ENCODE assay signal across 23 cellular contexts in genomic region chr17:63525190-63525946, GRCh38. TPM values are rescaled to one million over a fixed set of nuclear protein-coding genes. Genes with fewer than 3 reads are reported as not detected.
DNase-seq lines count a peak whose midpoint lies in the region; ATAC-seq and TF ChIP-seq lines count a peak whose summit lies in the region.
"Had no signal": no experiment of that assay in that cellular context is flagged by ENCODE, and none has a peak within 500 bp of the region (broad histone marks: within the 10 kb centered on the region; RNA-seq: fewer than 3 reads in every experiment).

No MANE protein-coding gene starts in this region.

- H3K18ac ChIP-seq in H9 (ENCODE audit: insufficient read length, low read depth, low read length) (no peak overlapping the region), mesendoderm (ENCODE audit: low read length) (no peak overlapping the region)

- no peaks in the 10 kb centered on the region for H3K36me3 ChIP-seq in mesendoderm (ENCODE audit: control insufficient read depth, insufficient read depth, low read length)
- H3K36me3 ChIP-seq: BE2C had no signal

- no peak overlapping the region for H3K56ac ChIP-seq in H9 (ENCODE audit: insufficient read length, low read depth, low read length)
- H3K56ac ChIP-seq in mesendoderm (ENCODE audit: low read length) = no peak overlapping the region

- H3K4ac ChIP-seq in H9 (ENCODE audit: low read depth, low read length) = no peak overlapping the region
- no peak overlapping the region for H3K4ac ChIP-seq in mesendoderm (ENCODE audit: low read depth, low read length)

- H2BK12ac ChIP-seq in H9 (ENCODE audit: insufficient read length, low read depth, low read length) = no peak overlapping the region

- H4K8ac ChIP-seq in H9 (replicated peaks; ENCODE audit: insufficient read length, low read depth, low read length) (no peak overlapping the region), mesendoderm (ENCODE audit: low read depth, low read length) (no peak overlapping the region)

- no peak overlapping the region for H3K4me3 ChIP-seq in mesendoderm (ENCODE audit: low read length)
- H3K4me3 ChIP-seq: GM12878, GM23338, K562 had no signal

- H3K4me2 ChIP-seq in H9 (ENCODE audit: insufficient read depth, insufficient read length, low read length) = no peak overlapping the region
- no peak overlapping the region for H3K4me2 ChIP-seq in mesendoderm (ENCODE audit: low read length)
- H3K4me2 ChIP-seq: GM23338 had no signal

- DNase-seq in NCI-H187 treated with DMSO at 0.1 percent for 48 hours (lab: John Stamatoyannopoulos, UW) (peak; percentile 35), NCI-H187 (lab: John Stamatoyannopoulos, UW) (no peak), H9 (no peak), NCI-H82 (lab: John Stamatoyannopoulos, UW) (peak; percentile 81), mesendoderm (peak; percentile 13), NCI-H345 treated with DMSO at 0.1 percent for 48 hours (lab: John Stamatoyannopoulos, UW; ENCODE audit: unreplicated experiment) (no peak), NCI-H2029 treated with DMSO at 0.1 percent for 48 hours (lab: John Stamatoyannopoulos, UW) (no peak)
- DNase-seq: BE2C; Caco-2; CD4-positive, CD25-positive, alpha-beta regulatory T cell; DMS153; EL; NCI-H1105 treated with DMSO at 0.1 percent for 48 hours; NCI-H1694; NCI-H524 treated with DMSO at 0.1 percent for 48 hours; NK-92 treated with Interleukin-12 subunit alpha and Interleukin-12 subunit beta, amount 100 ng/mL, for 24 hours; SW 1271 had no signal

- no peak for ATAC-seq in GM21576 (IDR thresholded peaks at IDR 0.05; ENCODE audit: unreplicated experiment)
- ATAC-seq: GM12878, GM23338, K562, Right ventricle myocardium inferior had no signal

- H2AK5ac ChIP-seq in H9 (ENCODE audit: insufficient read length, low read length) = no peak overlapping the region
- no peak overlapping the region for H2AK5ac ChIP-seq in mesendoderm (ENCODE audit: low read length)

- H3K27ac ChIP-seq in H9 (ENCODE audit: insufficient read length, low read depth, low read length) (no peak overlapping the region), mesendoderm (ENCODE audit: low read depth, low read length) (no peak overlapping the region)

- H3K9me3 Mint-ChIP-seq in H9 = no peaks in the 10 kb centered on the region
- H3K9me3 Mint-ChIP-seq: GM23338 had no signal

- no peak overlapping the region for H2BK5ac ChIP-seq in H9 (ENCODE audit: insufficient read length, low read length)
- H2BK5ac ChIP-seq in mesendoderm (ENCODE audit: low read length) = no peak overlapping the region

- H3K79me1 ChIP-seq in H9 (ENCODE audit: insufficient read depth, low read depth, low read length, poor library complexity, severe bottlenecking) (no peaks in the 10 kb centered on the region), mesendoderm (ENCODE audit: low read length) (no peaks in the 10 kb centered on the region)

- H3K27me3 Mint-ChIP-seq in H9 (ENCODE audit: low read depth) = peaks cover 8% of the 10 kb centered on the region

- H3K79me2 ChIP-seq in H9 (ENCODE audit: insufficient read depth, low read length) (no peaks in the 10 kb centered on the region), mesendoderm (ENCODE audit: control insufficient read depth, insufficient read depth, low read length) (no peaks in the 10 kb centered on the region)

- no peak overlapping the region for H2BK15ac ChIP-seq in H9 (ENCODE audit: low read depth, low read length)
- H2BK15ac ChIP-seq in mesendoderm (replicated peaks; ENCODE audit: low read depth) = no peak overlapping the region

- no peaks in the 10 kb centered on the region for H3K9me3 ChIP-seq in H9 (ENCODE audit: control insufficient read depth, low read depth, low read length)
- H3K9me3 ChIP-seq: BE2C, Caco-2 had no signal

- no peak overlapping the region; the same call in 1 of the 2 replicates for H3K14ac ChIP-seq in H9 (ENCODE audit: insufficient read depth, low read length)

- no peak for TF ChIP-seq CTCF in H9 (conservative IDR thresholded peaks at IDR 0.05)

- H3K4me1 Mint-ChIP-seq in H9 = peaks cover 38 to 48% of the 10 kb centered on the region in 2 experiments

- H3K23ac ChIP-seq in H9 (ENCODE audit: insufficient read length, low read depth, low read length) = no peak overlapping the region
- H3K23ac ChIP-seq in mesendoderm (ENCODE audit: low read length) = no peak overlapping the region

- peak overlapping the region in 2 of 3 experiments; percentile 18 to 37; a peak in 1 of 7 replicates for H3K27ac Mint-ChIP-seq in H9
- H3K27ac Mint-ChIP-seq: CD4-positive, CD25-positive, alpha-beta regulatory T cell; GM23338 had no signal

- no CpG with 5 or more reads among the region's 6 CpGs for WGBS in H9 (ENCODE audit: extremely low coverage, insufficient read length, low lambda C conversion rate)
- no CpG with 5 or more reads among the region's 6 CpGs for WGBS in mesendoderm (ENCODE audit: extremely low coverage, insufficient coverage, low lambda C conversion rate)

- peaks cover 5% of the 10 kb centered on the region; the same call in 1 of the 2 replicates for H3K4me1 ChIP-seq in H9 (ENCODE audit: insufficient read depth, low read length)
- H3K4me1 ChIP-seq in mesendoderm (ENCODE audit: control insufficient read depth, low read depth, low read length) = peaks cover 4% of the 10 kb centered on the region

- no peak overlapping the region for H3K9ac ChIP-seq in H9 (ENCODE audit: extremely low read depth, insufficient read length, low read length)
- no peak overlapping the region for H3K9ac ChIP-seq in mesendoderm (ENCODE audit: low read length)

- no peak overlapping the region for H2BK20ac ChIP-seq in H9 (ENCODE audit: low read depth, low read length, poor library complexity, severe bottlenecking)

- no peak overlapping the region for H2AFZ ChIP-seq in H9 (ENCODE audit: low read length)
- H2AFZ ChIP-seq: GM23338 had no signal

- no peak overlapping the region for H2BK120ac ChIP-seq in H9 (ENCODE audit: low read depth, low read length, poor library complexity, severe bottlenecking)
- H2BK120ac ChIP-seq in mesendoderm (ENCODE audit: low read depth, low read length) = no peak overlapping the region

- no peaks in the 10 kb centered on the region for H4K20me1 ChIP-seq in H9 (ENCODE audit: control insufficient read depth, insufficient read depth, insufficient read length)

- H3K27me3 ChIP-seq in H9 (ENCODE audit: insufficient read depth, low read length) (no peaks in the 10 kb centered on the region), mesendoderm (ENCODE audit: insufficient read depth, low read length, poor library complexity) (no peaks in the 10 kb centered on the region)
- H3K27me3 ChIP-seq: BE2C had no signal

- H4K91ac ChIP-seq in H9 (ENCODE audit: insufficient read length, low read depth, low read length) = no peak overlapping the region

- H3K36me3 Mint-ChIP-seq in H9 (ENCODE audit: insufficient read depth in 1 of 3, low read depth in 3 of 3) = no peaks in the 10 kb centered on the region
- H3K36me3 Mint-ChIP-seq: CD4-positive, CD25-positive, alpha-beta regulatory T cell had no signal

- H4K5ac ChIP-seq in H9 (ENCODE audit: insufficient read length, low read depth, low read length) (no peak overlapping the region), mesendoderm (ENCODE audit: low read length) (no peak overlapping the region)

- peaks cover 6% of the 10 kb centered on the region for H3K23me2 ChIP-seq in H9 (ENCODE audit: insufficient read length, low read depth, low read length, poor library complexity, severe bottlenecking)

- H3K4me3 Mint-ChIP-seq in H9 = no peak overlapping the region
- H3K4me3 Mint-ChIP-seq: CD4-positive, CD25-positive, alpha-beta regulatory T cell; GM23338 had no signal

- no peak overlapping the region for H3T11ph ChIP-seq in H9 (ENCODE audit: low read length)

RNA-seq across cellular contexts. Expression of gene KCNH6, which starts 2.2 kb away (rescaled TPM):
- 1.6 and 2.3 TPM in 2 replicates for total RNA-seq in H9 (2021)
- polyA plus RNA-seq in mesendoderm (2013, experiment 1 of 2) = 0.42 TPM
- 0.34 TPM for polyA plus RNA-seq in mesendoderm (2013, experiment 2 of 2)
- total RNA-seq: Caco-2; CD4-positive, CD25-positive, alpha-beta regulatory T cell; GM12878; K562; OCI-LY7; Right ventricle myocardium inferior had no signal
- polyA plus RNA-seq: CD4-positive, CD25-positive, alpha-beta regulatory T cell; GM12878; K562 had no signal

RNA-seq across cellular contexts. Expression of gene DCAF7, which starts 24.9 kb away (rescaled TPM):
- total RNA-seq in H9 (2021) = 86.2 and 88.8 TPM in 2 replicates
- polyA plus RNA-seq in mesendoderm (2013, experiment 1 of 2) = 39.7 TPM
- polyA plus RNA-seq in mesendoderm (2013, experiment 2 of 2) = 39.6 TPM

RNA-seq across cellular contexts. Expression of gene ACE, which starts 48.5 kb away (rescaled TPM):
- 4.8 and 5.4 TPM in 2 replicates for total RNA-seq in H9 (2021)
- polyA plus RNA-seq in mesendoderm (2013, experiment 1 of 2) = 1.1 TPM
- polyA plus RNA-seq in mesendoderm (2013, experiment 2 of 2) = 1.2 TPM
- polyA plus RNA-seq: GM12878 had no signal

Comparison
In these comparisons a context has a peak if more than half of its experiments do, and no peak if none do; other contexts are left out.
1. DNase-seq: peak in NCI-H187 treated with DMSO at 0.1 percent for 48 hours (single experiment), NCI-H82 (single experiment) and mesendoderm (single experiment); none in NCI-H187 (0 of 2), H9 (single experiment), NCI-H345 treated with DMSO at 0.1 percent for 48 hours (single experiment) and NCI-H2029 treated with DMSO at 0.1 percent for 48 hours (single experiment).